36 cellular contexts compared by ENCODE assay signal in the genomic region with DNA sequence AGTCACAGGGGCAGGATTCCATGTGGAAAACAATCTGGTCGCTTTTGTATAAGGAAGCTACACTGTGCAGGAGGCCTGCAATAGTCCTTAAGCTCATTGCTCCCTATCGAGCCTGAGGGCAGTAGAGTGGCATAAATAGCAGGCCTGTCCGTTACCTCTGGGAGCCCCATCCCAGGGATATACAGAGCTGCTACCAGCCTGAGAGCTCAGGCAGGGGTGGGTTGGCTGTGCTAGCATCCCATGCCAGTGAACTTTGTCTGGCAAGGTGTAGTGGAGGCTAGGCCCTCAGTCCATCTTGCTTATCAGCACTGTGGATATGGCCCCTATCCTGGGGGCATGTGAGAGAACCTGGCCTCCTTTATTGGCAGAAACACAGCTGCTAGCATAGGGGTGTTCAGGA. TPM values are rescaled to one million over a fixed set of nuclear protein-coding genes. Genes with fewer than 3 reads are reported as not detected.
"Had no signal": no experiment of that assay in that cellular context is flagged by ENCODE, and none has a peak within 500 bp of the region (broad histone marks: within the 10 kb centered on the region; RNA-seq: fewer than 3 reads in every experiment).

No MANE protein-coding gene starts in this region.

- H3K9me3 ChIP-seq: MG63 had no signal

- H2AFZ ChIP-seq: PC-9 had no signal

- H3K4me2 ChIP-seq: PC-9 had no signal

- H3K9me3 Mint-ChIP-seq: activated B cell treated with CpG ODN at 0.5 μM for 24 hours; activated CD4-positive, alpha-beta memory T cell treated with anti-CD3 and anti-CD28 coated beads for 36 hours; activated naive CD4-positive, alpha-beta T cell treated with anti-CD3 and anti-CD28 coated beads, Interleukin-2, amount 10 ng/mL, durations not matched to agents 7 days and 5 days; activated naive CD8-positive, alpha-beta T cell treated with anti-CD3 and anti-CD28 coated beads, Interleukin-2, amount 50 U/mL, for 24 hours; activated T-helper 1 cell treated with anti-CD3 and anti-CD28 coated beads, Interleukin-12 subunit alpha, Interleukin-12 subunit beta, Interleukin-2, Interleukin-4 antibody, amounts not matched to agents 30 ng/mL and 10 ng/mL and 1 ng/mL, durations not matched to agents 14 hours and 24 hours and 36 hours had no signal

- H3K4me3 Mint-ChIP-seq: activated B cell treated with CpG ODN at 0.5 μM for 24 hours; activated CD4-positive, alpha-beta memory T cell treated with anti-CD3 and anti-CD28 coated beads for 36 hours; activated naive CD4-positive, alpha-beta T cell treated with anti-CD3 and anti-CD28 coated beads, Interleukin-2, amount 10 ng/mL, durations not matched to agents 7 days and 5 days; activated naive CD8-positive, alpha-beta T cell; activated naive CD8-positive, alpha-beta T cell treated with anti-CD3 and anti-CD28 coated beads, Interleukin-2, amount 50 U/mL, for 24 hours; activated T-cell treated with anti-CD3 and anti-CD28 coated beads, Interleukin-2, amount 50 U/mL, for 4 hours; activated T-helper 1 cell treated with anti-CD3 and anti-CD28 coated beads, Interleukin-12 subunit alpha, Interleukin-12 subunit beta, Interleukin-2, Interleukin-4 antibody, amounts not matched to agents 30 ng/mL and 10 ng/mL and 1 ng/mL, durations not matched to agents 14 hours and 24 hours and 36 hours had no signal

- H3K36me3 ChIP-seq: brain microvascular endothelial cell, cardiac muscle cell, MG63 had no signal

- DNase-seq: activated B cell treated with CpG ODN at 0.5 μM for 24 hours; activated CD4-positive, alpha-beta memory T cell treated with anti-CD3 and anti-CD28 coated beads for 36 hours; activated CD4-positive, alpha-beta T cell treated with anti-CD3 and anti-CD28 coated beads for 4 hours; activated CD4-positive, alpha-beta T cell treated with anti-CD3 and anti-CD28 coated beads, Interleukin-2, amount 50 U/mL, for 1 hour; activated CD4-positive, CD25-positive, alpha-beta regulatory T cell treated with anti-CD3 and anti-CD28 coated beads, Interleukin-2, amount 50 U/mL, for 72 hours; activated CD8-positive, alpha-beta memory T cell treated with anti-CD3 and anti-CD28 coated beads, Interleukin-2, amount 50 U/mL, for 4 hours; activated gamma-delta T cell treated with Interleukin-2 at 50 U/mL for 16 hours; activated naive CD4-positive, alpha-beta T cell treated with anti-CD3 and anti-CD28 coated beads, Interleukin-2, amount 10 ng/mL, durations not matched to agents 7 days and 5 days; activated naive CD8-positive, alpha-beta T cell treated with anti-CD3 and anti-CD28 coated beads, Interleukin-2, amount 50 U/mL, for 24 hours; activated T-cell treated with anti-CD3 and anti-CD28 coated beads for 4 hours; activated T-cell treated with anti-CD3 and anti-CD28 coated beads, Interleukin-2, amount 50 U/mL, for 4 hours; anterior cingulate cortex; brain microvascular endothelial cell; NCI-H1048; NCI-H1105 treated with DMSO at 0.1 percent for 48 hours; NCI-H1436; NCI-H1694; NCI-H1930; NCI-H2081 treated with DMSO at 0.1 percent for 48 hours; NCI-H345; NCI-H524 treated with DMSO at 0.1 percent for 48 hours; NK-92 treated with Interleukin-12 subunit alpha and Interleukin-12 subunit beta, amount 100 ng/mL, for 24 hours; PC-9; Right ventricle myocardium superior; SW 1271; T-helper 1 cell; T-helper 2 cell; T-helper 9 cell had no signal

- H3K4me3 ChIP-seq: cardiac muscle cell, MG63, PC-9 had no signal

- H3K27ac ChIP-seq: brain microvascular endothelial cell, cardiac muscle cell, PC-9, RWPE1, VCaP had no signal

- H3K4me1 Mint-ChIP-seq: activated B cell treated with CpG ODN at 0.5 μM for 24 hours; activated naive CD4-positive, alpha-beta T cell treated with anti-CD3 and anti-CD28 coated beads, Interleukin-2, amount 10 ng/mL, durations not matched to agents 7 days and 5 days; activated naive CD8-positive, alpha-beta T cell treated with anti-CD3 and anti-CD28 coated beads, Interleukin-2, amount 50 U/mL, for 24 hours had no signal

- H3K36me3 Mint-ChIP-seq: activated CD4-positive, alpha-beta memory T cell treated with anti-CD3 and anti-CD28 coated beads for 36 hours; activated naive CD4-positive, alpha-beta T cell treated with anti-CD3 and anti-CD28 coated beads, Interleukin-2, amount 10 ng/mL, durations not matched to agents 7 days and 5 days; activated naive CD8-positive, alpha-beta T cell had no signal

- FAIRE-seq: RCC 7860 had no signal

- H3K27ac Mint-ChIP-seq: activated B cell treated with CpG ODN at 0.5 μM for 24 hours; activated CD4-positive, alpha-beta memory T cell treated with anti-CD3 and anti-CD28 coated beads for 36 hours; activated naive CD4-positive, alpha-beta T cell treated with anti-CD3 and anti-CD28 coated beads, Interleukin-2, amount 10 ng/mL, durations not matched to agents 7 days and 5 days; activated naive CD8-positive, alpha-beta T cell; activated naive CD8-positive, alpha-beta T cell treated with anti-CD3 and anti-CD28 coated beads, Interleukin-2, amount 50 U/mL, for 24 hours; activated T-helper 1 cell treated with anti-CD3 and anti-CD28 coated beads, Interleukin-12 subunit alpha, Interleukin-12 subunit beta, Interleukin-2, Interleukin-4 antibody, amounts not matched to agents 30 ng/mL and 10 ng/mL and 1 ng/mL, durations not matched to agents 14 hours and 24 hours and 36 hours had no signal

- ATAC-seq: activated naive CD8-positive, alpha-beta T cell treated with anti-CD3 and anti-CD28 coated beads, Interleukin-2, amount 50 U/mL, for 24 hours had no signal

- H3K27me3 Mint-ChIP-seq: activated B cell treated with CpG ODN at 0.5 μM for 24 hours; activated CD4-positive, alpha-beta memory T cell treated with anti-CD3 and anti-CD28 coated beads for 36 hours; activated naive CD4-positive, alpha-beta T cell treated with anti-CD3 and anti-CD28 coated beads, Interleukin-2, amount 10 ng/mL, durations not matched to agents 7 days and 5 days had no signal

- H3K27me3 ChIP-seq: brain microvascular endothelial cell, cardiac muscle cell had no signal

RNA-seq across cellular contexts. Expression of a gene that starts 47.7 kb away (rescaled TPM):
- total RNA-seq: activated B cell treated with CpG ODN at 0.5 μM for 24 hours; activated CD4-positive, alpha-beta memory T cell treated with anti-CD3 and anti-CD28 coated beads for 36 hours; activated T-cell treated with anti-CD3 and anti-CD28 coated beads, Interleukin-2, amount 50 U/mL, for 4 hours; activated T-helper 1 cell treated with anti-CD3 and anti-CD28 coated beads, Interleukin-12 subunit alpha, Interleukin-12 subunit beta, Interleukin-2, Interleukin-4 antibody, amounts not matched to agents 30 ng/mL and 10 ng/mL and 1 ng/mL, durations not matched to agents 14 hours and 24 hours and 36 hours; cardiac muscle cell; NCI-H460; PC-9; Right ventricle myocardium superior had no signal
- polyA plus RNA-seq: cardiac muscle cell had no signal
